In the genomic region with DNA sequence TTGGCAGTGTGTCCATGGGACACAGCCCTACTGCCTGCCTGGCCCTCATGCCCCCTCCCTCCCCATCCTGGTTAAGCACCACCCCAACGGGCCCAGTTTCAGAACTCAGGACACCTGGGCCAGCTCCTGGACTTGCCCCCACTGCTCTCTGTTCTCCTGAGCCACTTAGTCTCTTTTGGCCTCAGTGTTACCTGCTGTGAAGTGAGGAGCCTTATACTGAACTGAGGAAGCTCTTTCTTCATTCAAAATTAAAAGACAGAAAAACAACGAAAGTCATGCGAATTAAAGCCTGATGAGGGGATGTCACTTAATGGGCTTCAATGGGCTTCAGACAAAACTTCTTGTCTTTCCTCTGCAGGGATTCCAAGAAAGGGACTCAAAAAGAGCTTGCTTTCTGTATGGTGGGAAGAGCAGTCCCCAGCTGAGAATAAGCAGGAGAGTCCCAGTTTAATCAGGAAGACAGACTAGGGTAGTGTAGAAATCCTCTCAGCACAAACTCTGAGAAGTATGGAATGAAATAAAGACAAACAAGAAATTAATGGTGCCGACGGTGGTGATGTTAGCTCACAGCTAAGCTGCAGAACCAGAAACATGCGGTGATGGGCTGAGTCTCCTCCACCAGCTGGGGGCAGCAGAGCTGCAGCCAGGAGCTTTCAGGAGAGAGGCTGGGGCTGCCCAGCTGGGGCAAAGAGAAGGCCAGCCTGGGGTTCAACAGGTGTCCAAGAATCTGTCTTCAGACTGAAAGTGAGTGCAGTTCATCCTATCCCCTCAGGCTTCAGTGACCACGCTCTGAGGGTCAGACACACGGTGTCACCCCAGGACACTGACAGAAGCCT, we compare ENCODE assay signal across 8 cellular contexts.
DNase-seq lines count a peak whose midpoint lies in the region; ATAC-seq and TF ChIP-seq lines count a peak whose summit lies in the region.

No MANE protein-coding gene starts in this region.

- no peak overlapping the region for H3K4me3 Mint-ChIP-seq in activated T-helper 17 cell treated with anti-CD3 and anti-CD28 coated beads, Interleukin-2, amount 50 U/mL, for 72 hours
- H3K4me3 Mint-ChIP-seq in stimulated activated memory B cell treated with anti-CD40 and anti-IgM and Interleukin-4, amounts not matched to agents 10 μg/mL and 1 μg/mL and 100 μg/mL, for 72 hours: no peak overlapping the region
- H3K4me3 Mint-ChIP-seq in mesothelial cell of epicardium: no peak overlapping the region

- no peak overlapping the region for H3K27ac ChIP-seq in heart left ventricle

- DNase-seq in heart left ventricle: no peak
- DNase-seq in cardiac septum (ENCODE audit: low spot score): no peak
- no peak for DNase-seq in LNCaP clone FGC (ENCODE audit: low read depth)
- DNase-seq in iPS-NIHi7 (ENCODE audit: extremely low spot score): peak; percentile 49
- DNase-seq in NCI-H774 (lab: John Stamatoyannopoulos, UW): no peak
- DNase-seq in mesothelial cell of epicardium (ENCODE audit: low spot score in 2 of 2, unreplicated experiment in 2 of 2): no peak

- WGBS in heart left ventricle, 4 donors: 43 to 58% (median 49%) methylated on average over 6 to 8 of the region's 8 CpGs

- intact Hi-C loops in heart left ventricle (cut with DNase I) (loop anchor here in 1 of 10 donors (5.0 kb wide), 1 partner anchor 283 kb away; no protein-coding TSS in a partner anchor), cardiac septum (cut with DNase I) (no loop called here)

- ATAC-seq in heart left ventricle: peak in 3 of 4 donors; percentile 37 to 58 (median 42)
- ATAC-seq in activated T-helper 17 cell treated with anti-CD3 and anti-CD28 coated beads, Interleukin-2, amount 50 U/mL, for 72 hours (replicated peaks): peak; percentile 40
- ATAC-seq in stimulated activated memory B cell treated with anti-CD40 and anti-IgM and Interleukin-4, amounts not matched to agents 10 μg/mL and 1 μg/mL and 100 μg/mL, for 72 hours: peak; percentile 74

- no peak overlapping the region for H3K27ac Mint-ChIP-seq in activated T-helper 17 cell treated with anti-CD3 and anti-CD28 coated beads, Interleukin-2, amount 50 U/mL, for 72 hours
- peak overlapping the region; percentile 24 for H3K27ac Mint-ChIP-seq in stimulated activated memory B cell treated with anti-CD40 and anti-IgM and Interleukin-4, amounts not matched to agents 10 μg/mL and 1 μg/mL and 100 μg/mL, for 72 hours
- H3K27ac Mint-ChIP-seq in mesothelial cell of epicardium: no peak overlapping the region

- no peak for TF ChIP-seq POLR2A in heart left ventricle (IDR thresholded peaks at IDR 0.05)

- H3K36me3 ChIP-seq in heart left ventricle: no peaks in the 10 kb centered on the region

- no peaks in the 10 kb centered on the region for H3K4me1 ChIP-seq in heart left ventricle

- TF ChIP-seq CTCF in heart left ventricle (IDR thresholded peaks at IDR 0.05) (peak; percentile 11 to 62 (median 40)), LNCaP clone FGC (IDR thresholded peaks at IDR 0.05; ENCODE audit: control insufficient read depth, extremely low read depth, insufficient read depth) (peak; percentile 81), mesothelial cell of epicardium (IDR thresholded peaks at IDR 0.05; ENCODE audit: unreplicated experiment) (no peak)

- H3K4me3 ChIP-seq in heart left ventricle: no peak overlapping the region
- no peak overlapping the region for H3K4me3 ChIP-seq in LNCaP clone FGC (ENCODE audit: low read depth, low read length)

- H3K36me3 Mint-ChIP-seq in activated T-helper 17 cell treated with anti-CD3 and anti-CD28 coated beads, Interleukin-2, amount 50 U/mL, for 72 hours (ENCODE audit: low read depth): no peaks in the 10 kb centered on the region
- no peaks in the 10 kb centered on the region for H3K36me3 Mint-ChIP-seq in stimulated activated memory B cell treated with anti-CD40 and anti-IgM and Interleukin-4, amounts not matched to agents 10 μg/mL and 1 μg/mL and 100 μg/mL, for 72 hours
- no peaks in the 10 kb centered on the region for H3K36me3 Mint-ChIP-seq in mesothelial cell of epicardium

- peaks cover 0 to 48% (median 14%) of the 10 kb centered on the region in 9 donors for H3K27me3 ChIP-seq in heart left ventricle

- H3K9me3 ChIP-seq in heart left ventricle: no peaks in the 10 kb centered on the region

- peaks cover 28% of the 10 kb centered on the region for H3K27me3 Mint-ChIP-seq in activated T-helper 17 cell treated with anti-CD3 and anti-CD28 coated beads, Interleukin-2, amount 50 U/mL, for 72 hours
- H3K27me3 Mint-ChIP-seq in stimulated activated memory B cell treated with anti-CD40 and anti-IgM and Interleukin-4, amounts not matched to agents 10 μg/mL and 1 μg/mL and 100 μg/mL, for 72 hours: peaks cover 6% of the 10 kb centered on the region
- H3K27me3 Mint-ChIP-seq in mesothelial cell of epicardium (ENCODE audit: low read depth): peaks cover 76% of the 10 kb centered on the region

- H3K9me3 Mint-ChIP-seq in activated T-helper 17 cell treated with anti-CD3 and anti-CD28 coated beads, Interleukin-2, amount 50 U/mL, for 72 hours: no peaks in the 10 kb centered on the region
- no peaks in the 10 kb centered on the region for H3K9me3 Mint-ChIP-seq in stimulated activated memory B cell treated with anti-CD40 and anti-IgM and Interleukin-4, amounts not matched to agents 10 μg/mL and 1 μg/mL and 100 μg/mL, for 72 hours
- no peaks in the 10 kb centered on the region for H3K9me3 Mint-ChIP-seq in mesothelial cell of epicardium

- H3K4me1 Mint-ChIP-seq in activated T-helper 17 cell treated with anti-CD3 and anti-CD28 coated beads, Interleukin-2, amount 50 U/mL, for 72 hours: no peaks in the 10 kb centered on the region
- H3K4me1 Mint-ChIP-seq in stimulated activated memory B cell treated with anti-CD40 and anti-IgM and Interleukin-4, amounts not matched to agents 10 μg/mL and 1 μg/mL and 100 μg/mL, for 72 hours: peaks cover 44% of the 10 kb centered on the region
- H3K4me1 Mint-ChIP-seq in mesothelial cell of epicardium: no peaks in the 10 kb centered on the region
